14 cellular contexts compared by ENCODE assay signal in genomic region chr11:120819003-120819402, GRCh38.
DNase-seq lines count a peak whose midpoint lies in the region; ATAC-seq, FAIRE-seq and TF ChIP-seq lines count a peak whose summit lies in the region.
"Had no signal": no experiment of that assay in that cellular context is flagged by ENCODE, and none has a peak within 500 bp of the region (broad histone marks: within the 10 kb centered on the region; RNA-seq: fewer than 3 reads in every experiment).

No MANE protein-coding gene starts in this region.

- no peaks in the 10 kb centered on the region for H3K4me1 ChIP-seq in RWPE2 (ENCODE audit: insufficient read depth, poor library complexity, severe bottlenecking)
- no peaks in the 10 kb centered on the region for H3K4me1 ChIP-seq in Peyer's patch
- H3K4me1 ChIP-seq: SJCRH30 had no signal

- TF ChIP-seq POLR2A in Peyer's patch (IDR thresholded peaks at IDR 0.05), result no peak

- ATAC-seq in RWPE2 (ENCODE audit: low read depth) (peak; percentile 55; the same call in 1 of the 3 replicates), GM21576 (IDR thresholded peaks at IDR 0.05; ENCODE audit: unreplicated experiment) (no peak)
- ATAC-seq: GM23338 had no signal

- H3K9me3 ChIP-seq in RWPE2 (ENCODE audit: severe bottlenecking), result no peaks in the 10 kb centered on the region
- H3K9me3 ChIP-seq in Peyer's patch, result no peaks in the 10 kb centered on the region
- H3K9me3 ChIP-seq: SJCRH30 had no signal

- H3K27me3 ChIP-seq in RWPE2 (ENCODE audit: insufficient read depth, poor library complexity, severe bottlenecking), result peaks cover 9% of the 10 kb centered on the region
- H3K27me3 ChIP-seq in Peyer's patch, result no peaks in the 10 kb centered on the region
- H3K27me3 ChIP-seq: SJCRH30 had no signal

- TF ChIP-seq CTCF in RWPE2 (IDR thresholded peaks at IDR 0.05; ENCODE audit: poor library complexity, severe bottlenecking) (no peak), Peyer's patch (IDR thresholded peaks at IDR 0.05) (no peak), foreskin fibroblast (IDR thresholded peaks at IDR 0.05; ENCODE audit: low read depth, low read length) (no peak)

- DNase-seq in NCI-H748 (lab: John Stamatoyannopoulos, UW; ENCODE audit: unreplicated experiment) (peak; percentile 33), NCI-H748 treated with DMSO at 0.1 percent for 48 hours (lab: John Stamatoyannopoulos, UW) (no peak), GM18507 (ENCODE audit: extremely low spot score, insufficient read length, low read depth) (no peak), RWPE2 (ENCODE audit: low spot score) (no peak), iPS-NIHi11 (ENCODE audit: low spot score) (peak; percentile 36), Peyer's patch (no peak), foreskin fibroblast (no peak)
- DNase-seq: DMS 273 treated with DMSO at 0.1 percent for 48 hours, MV-4-11, NCI-H1436, SJCRH30 had no signal

- no peak overlapping the region for H3K27ac ChIP-seq in RWPE2 (ENCODE audit: poor library complexity, severe bottlenecking)
- no peak overlapping the region for H3K27ac ChIP-seq in Peyer's patch
- H3K27ac ChIP-seq: RWPE1, SJCRH30 had no signal

- H3K36me3 ChIP-seq in RWPE2 (ENCODE audit: low read depth), result no peaks in the 10 kb centered on the region
- H3K36me3 ChIP-seq in Peyer's patch, result no peaks in the 10 kb centered on the region
- H3K36me3 ChIP-seq: SJCRH30 had no signal

- peak; percentile 63 for FAIRE-seq in GM18507 (lab: Jason Lieb, UNC)

- H3K4me3 ChIP-seq in RWPE2 (ENCODE audit: severe bottlenecking) (no peak overlapping the region), Peyer's patch (no peak overlapping the region), foreskin fibroblast (ENCODE audit: low read depth in 1 of 2, low read length in 2 of 2) (no peak overlapping the region)
- H3K4me3 ChIP-seq: GM23338, SJCRH30 had no signal

Comparison
In these comparisons a context has a peak if more than half of its experiments do, and no peak if none do; other contexts are left out.
1. DNase-seq: peak in NCI-H748 (single experiment) and iPS-NIHi11 (single experiment); none in NCI-H748 treated with DMSO at 0.1 percent for 48 hours (single experiment), GM18507 (single experiment), RWPE2 (single experiment), Peyer's patch (0 of 3) and foreskin fibroblast (0 of 2).